1 cellular context compared by ENCODE assay signal in genomic region chr19:49488046-49488862, GRCh38.
TF ChIP-seq lines count a peak whose summit lies in the region.

No MANE protein-coding gene starts in this region.

TF ChIP-seq in WTC11, 78 proteins besides CTCF, POLR2A, EP300 and RAD21 (continued from another document):
- TF ChIP-seq AR (CRISPR knock-in tag; IDR thresholded peaks at IDR 0.05) (peak; percentile 38; the same call in 1 of the 2 replicates), ZNF512 (CRISPR knock-in tag; IDR thresholded peaks at IDR 0.05; ENCODE audit: borderline replicate concordance) (no peak)
